In genomic region chr1:77273891-77274290, GRCh38 we compare ENCODE assay signal across 19 cellular contexts. TPM values are rescaled to one million over a fixed set of nuclear protein-coding genes. Genes with fewer than 3 reads are reported as not detected.
DNase-seq lines count a peak whose midpoint lies in the region; ATAC-seq, FAIRE-seq and TF ChIP-seq lines count a peak whose summit lies in the region.
"Had no signal": no experiment of that assay in that cellular context is flagged by ENCODE, and none has a peak within 500 bp of the region (broad histone marks: within the 10 kb centered on the region; RNA-seq: fewer than 3 reads in every experiment).

No MANE protein-coding gene starts in this region.

- FAIRE-seq in HepG2 (lab: Jason Lieb, UNC) = no peak
- FAIRE-seq: GM18507 had no signal

- no peak overlapping the region for H3K4me2 ChIP-seq in HepG2 (ENCODE audit: low read depth, low read length)
- H3K4me2 ChIP-seq: KMS-11 had no signal

- H3K27me3 ChIP-seq in HepG2 (ENCODE audit: control insufficient read depth in 1 of 2, insufficient read depth in 2 of 2, low read length in 2 of 2) = peaks cover 0 to 11% of the 10 kb centered on the region in 2 experiments; a peak in 1 of 5 replicates
- H3K27me3 ChIP-seq in right lobe of liver = no peaks in the 10 kb centered on the region
- H3K27me3 ChIP-seq in ovary = no peaks in the 10 kb centered on the region
- H3K27me3 ChIP-seq: MG63, SJSA1 had no signal

- H3K36me3 ChIP-seq in HepG2 (replicated peaks in 1 of 2; ENCODE audit: control insufficient read depth in 1 of 2, insufficient read depth in 2 of 2, low read length in 2 of 2) (no peaks in the 10 kb centered on the region), right lobe of liver (no peaks in the 10 kb centered on the region), ovary (no peaks in the 10 kb centered on the region)
- H3K36me3 ChIP-seq: MG63, SJSA1 had no signal

- in situ Hi-C loops in HepG2 (cut with HindIII; ENCODE audit: extremely low pct_ligation_motif_present, low pct_unique_long_range_greater_than_20kb) = no loop called here

- intact Hi-C loops in HepG2 (cut with micrococcal nuclease; ENCODE audit: unreplicated experiment) (no loop called here), right lobe of liver (cut with DNase I) (no loop called here), ovary (cut with DNase I) (no loop called here)

- no peak for TF ChIP-seq CTCF in HepG2 (CRISPR knock-in tag; IDR thresholded peaks at IDR 0.05)
- no peak for TF ChIP-seq CTCF in right lobe of liver (IDR thresholded peaks at IDR 0.05)
- TF ChIP-seq CTCF in ovary (IDR thresholded peaks at IDR 0.05) = no peak

- BruUV-seq in HepG2 (replicated peaks; lab: Mats Ljungman, UMichigan) = no TSS peak

- H3K27ac ChIP-seq in HepG2 (ENCODE audit: extremely low read length, insufficient read depth, low read length) (no peak overlapping the region), right lobe of liver (no peak overlapping the region), ovary (no peak overlapping the region)
- H3K27ac ChIP-seq: KMS-11, SJSA1 had no signal

- TF ChIP-seq RAD21 in HepG2 (CRISPR knock-in tag; IDR thresholded peaks at IDR 0.05) = no peak

- H3K9ac ChIP-seq in HepG2 (ENCODE audit: insufficient read depth, low read depth, low read length) = no peak overlapping the region
- H3K9ac ChIP-seq: KMS-11 had no signal

- H3K9me3 ChIP-seq in HepG2 (ENCODE audit: low read length) (no peaks in the 10 kb centered on the region), right lobe of liver (no peaks in the 10 kb centered on the region), ovary (no peaks in the 10 kb centered on the region)
- H3K9me3 ChIP-seq: Caco-2, MG63, SJSA1 had no signal

- H2AFZ ChIP-seq in HepG2 (ENCODE audit: low read length) = no peak overlapping the region

- H4K20me1 ChIP-seq in HepG2 (ENCODE audit: insufficient read depth, low read length) = no peaks in the 10 kb centered on the region

- no peaks in the 10 kb centered on the region for H3K79me2 ChIP-seq in HepG2 (ENCODE audit: insufficient read depth, low read length)

- CTCF ChIA-PET in HepG2 (lab: Yijun Ruan, JAX; ENCODE audit: low intra/inter-chr PET ratio, low total read pairs) = no interaction called here

- TF ChIP-seq POLR2A in HepG2 (IDR thresholded peaks at IDR 0.05; ENCODE audit: insufficient read depth in 1 of 2, low read depth in 2 of 2, low read length in 2 of 2) = no peak
- TF ChIP-seq POLR2A in right lobe of liver (IDR thresholded peaks at IDR 0.05) = no peak
- no peak for TF ChIP-seq POLR2A in ovary (IDR thresholded peaks at IDR 0.05)

- ATAC-seq in HepG2 = no peak
- ATAC-seq in right lobe of liver = no peak
- no peak for ATAC-seq in HG03108 (IDR thresholded peaks at IDR 0.05; ENCODE audit: unreplicated experiment)
- ATAC-seq in HG02678 (IDR thresholded peaks at IDR 0.05; ENCODE audit: unreplicated experiment) = no peak
- ATAC-seq: PC-3 had no signal

- no peak for DNase-seq in HepG2 (ENCODE audit: low spot score)
- DNase-seq in right lobe of liver = no peak
- peak; percentile 67 for DNase-seq in amniotic epithelial cell (ENCODE audit: low read depth)
- peak; percentile 67 for DNase-seq in fibroblast of peridontal ligament (ENCODE audit: extremely low read depth)
- no peak for DNase-seq in NCI-H1417 (lab: John Stamatoyannopoulos, UW)
- DNase-seq in ovary = no peak
- DNase-seq: Caco-2; MG63; NCI-H1436; NCI-H2081; NCI-H226; NCI-H526 treated with DMSO at 0.1 percent for 48 hours; NK-92 treated with Interleukin-12 subunit alpha and Interleukin-12 subunit beta, amount 100 ng/mL, for 24 hours; PC-3 had no signal

- H3K4me1 ChIP-seq in HepG2 (ENCODE audit: insufficient read depth, low read length) (no peaks in the 10 kb centered on the region), right lobe of liver (no peaks in the 10 kb centered on the region), ovary (ENCODE audit: insufficient read depth) (no peaks in the 10 kb centered on the region)
- H3K4me1 ChIP-seq: Caco-2, SJSA1 had no signal

- POLR2A ChIA-PET in HepG2 (lab: Yijun Ruan, JAX) = no interaction called here

- TF ChIP-seq EP300 in HepG2 (IDR thresholded peaks at IDR 0.05; ENCODE audit: low read depth in 2 of 2, low read length in 2 of 2) (no peak), HepG2 (CRISPR knock-in tag; IDR thresholded peaks at IDR 0.05; ENCODE audit: borderline replicate concordance) (no peak), ovary (IDR thresholded peaks at IDR 0.05) (no peak)

- H3K4me3 ChIP-seq in HepG2 (replicated peaks in 1 of 3; ENCODE audit: insufficient read depth in 1 of 3, low read depth in 2 of 3, low read length in 3 of 3) = no peak overlapping the region
- no peak overlapping the region for H3K4me3 ChIP-seq in right lobe of liver
- H3K4me3 ChIP-seq in ovary = no peak overlapping the region
- H3K4me3 ChIP-seq: MG63, SJSA1 had no signal

TF ChIP-seq in HepG2, 621 proteins besides CTCF, POLR2A, EP300 and RAD21:
- TF ChIP-seq SMYD3 (CRISPR knock-in tag; IDR thresholded peaks at IDR 0.05) (no peak), CEBPB (IDR thresholded peaks at IDR 0.05; ENCODE audit: borderline replicate concordance, low read depth, low read length) (peak; percentile 70; the same call in 1 of the 2 replicates), POLR2G (IDR thresholded peaks at IDR 0.05; ENCODE audit: low read depth, low read length) (no peak)

RNA-seq across cellular contexts. Expression of gene AK5, which starts 7.9 kb away (rescaled TPM):
- total RNA-seq in HepG2 (2016; rRNA removed; fragmentation: Illumina TruSeq; extraction: Trizol) (not detected in 2 replicates), right lobe of liver (under 1 TPM in 2 of 6 experiments, not detected in 4; 0.47 to 0.53 TPM), ovary (1 to 10 TPM in 1 of 7 donors, under 1 TPM in 4, not detected in 2; 0.45 to 1.3 (median 0.82) TPM)
- total RNA-seq in HepG2 (2016; cell fraction: cytosol; rRNA removed; fragmentation: Illumina TruSeq; extraction: Trizol; ENCODE audit: low read depth) = not detected in 2 replicates
- not detected in 2 replicates for total RNA-seq in HepG2 (2016; cell fraction: insoluble cytoplasmic fraction; rRNA removed; fragmentation: Illumina TruSeq; extraction: Trizol)
- not detected in 2 replicates for total RNA-seq in HepG2 (2016; cell fraction: membrane; rRNA removed; fragmentation: Illumina TruSeq; extraction: Trizol)
- total RNA-seq in HepG2 (2016; cell fraction: nucleus; rRNA removed; fragmentation: Illumina TruSeq; extraction: Trizol) = not detected in 2 replicates
- polyA plus RNA-seq in HepG2 (2011; rRNA removed) (not detected in 2 replicates), ovary (1 to 10 TPM in 1 of 2 donors, under 1 TPM in 1; 0.50 to 3.5 TPM)
- not detected in 2 replicates for polyA plus RNA-seq in HepG2 (2011; cell fraction: cytosol; rRNA removed)
- polyA plus RNA-seq in HepG2 (2011; cell fraction: nucleus; rRNA removed) = not detected in 2 replicates
- polyA plus RNA-seq in HepG2 (2012) = not detected in 2 replicates
- polyA plus RNA-seq in HepG2 (2016; cell fraction: cytosol; fragmentation: Illumina TruSeq; extraction: Trizol; ENCODE audit: low read depth) = not detected in 2 replicates
- not detected in 2 replicates for polyA plus RNA-seq in HepG2 (2016; cell fraction: insoluble cytoplasmic fraction; fragmentation: Illumina TruSeq; extraction: Trizol; ENCODE audit: low read depth)
- not detected in 2 replicates for polyA plus RNA-seq in HepG2 (2016; cell fraction: membrane; fragmentation: Illumina TruSeq; extraction: Trizol; ENCODE audit: low read depth)
- not detected in 2 replicates for polyA plus RNA-seq in HepG2 (2016; cell fraction: nucleus; fragmentation: Illumina TruSeq; extraction: Trizol; ENCODE audit: insufficient read depth, low read depth)
- not detected in 2 replicates for polyA minus RNA-seq in HepG2 (2011; rRNA and poly(A)+ RNA removed; ENCODE audit: low replicate concordance)
- polyA minus RNA-seq in HepG2 (2011; cell fraction: cytosol; rRNA and poly(A)+ RNA removed) = not detected in 2 replicates
- polyA minus RNA-seq in HepG2 (2011; cell fraction: nucleus; rRNA and poly(A)+ RNA removed) = not detected in 2 replicates
- total RNA-seq: Caco-2 had no signal

RNA-seq across cellular contexts. Expression of gene PIGK, which starts 54.7 kb away (rescaled TPM):
- 23.7 and 38.5 TPM in 2 replicates for total RNA-seq in HepG2 (2016; rRNA removed; fragmentation: Illumina TruSeq; extraction: Trizol)
- total RNA-seq in HepG2 (2016; cell fraction: cytosol; rRNA removed; fragmentation: Illumina TruSeq; extraction: Trizol; ENCODE audit: low read depth) = 4.1 and 4.5 TPM in 2 replicates
- 22.5 and 37.7 TPM in 2 replicates for total RNA-seq in HepG2 (2016; cell fraction: insoluble cytoplasmic fraction; rRNA removed; fragmentation: Illumina TruSeq; extraction: Trizol)
- total RNA-seq in HepG2 (2016; cell fraction: membrane; rRNA removed; fragmentation: Illumina TruSeq; extraction: Trizol) = 5.2 and 7.3 TPM in 2 replicates
- 29.6 and 33.3 TPM in 2 replicates for total RNA-seq in HepG2 (2016; cell fraction: nucleus; rRNA removed; fragmentation: Illumina TruSeq; extraction: Trizol)
- polyA plus RNA-seq in HepG2 (2011; rRNA removed) = 9.7 and 14.7 TPM in 2 replicates
- polyA plus RNA-seq in HepG2 (2011; cell fraction: cytosol; rRNA removed) = 7.3 and 9.0 TPM in 2 replicates
- polyA plus RNA-seq in HepG2 (2011; cell fraction: nucleus; rRNA removed) = 1.7 and 2.8 TPM in 2 replicates
- 13.6 and 18.9 TPM in 2 replicates for polyA plus RNA-seq in HepG2 (2012)
- 1.3 and 1.6 TPM in 2 replicates for polyA plus RNA-seq in HepG2 (2016; cell fraction: cytosol; fragmentation: Illumina TruSeq; extraction: Trizol; ENCODE audit: low read depth)
- polyA plus RNA-seq in HepG2 (2016; cell fraction: insoluble cytoplasmic fraction; fragmentation: Illumina TruSeq; extraction: Trizol; ENCODE audit: low read depth) = 18.6 and 19.0 TPM in 2 replicates
- polyA plus RNA-seq in HepG2 (2016; cell fraction: membrane; fragmentation: Illumina TruSeq; extraction: Trizol; ENCODE audit: low read depth) = 1.9 and 3.0 TPM in 2 replicates
- 29.3 and 33.8 TPM in 2 replicates for polyA plus RNA-seq in HepG2 (2016; cell fraction: nucleus; fragmentation: Illumina TruSeq; extraction: Trizol; ENCODE audit: insufficient read depth, low read depth)
- polyA minus RNA-seq in HepG2 (2011; rRNA and poly(A)+ RNA removed; ENCODE audit: low replicate concordance) = 13.6 and 15.1 TPM in 2 replicates
- polyA minus RNA-seq in HepG2 (2011; cell fraction: cytosol; rRNA and poly(A)+ RNA removed) = 20.0 and 25.9 TPM in 2 replicates
- polyA minus RNA-seq in HepG2 (2011; cell fraction: nucleus; rRNA and poly(A)+ RNA removed) = 11.1 and 11.3 TPM in 2 replicates
- 10 to 100 TPM; 13.4 to 19.1 (median 16.1) TPM for total RNA-seq in right lobe of liver
- 10 to 100 TPM; 12.8 to 26.1 (median 19.9) TPM for total RNA-seq in ovary
- polyA plus RNA-seq in ovary = 10 to 100 TPM; 11.1 to 34.7 TPM

Comparison
In these comparisons a context has a peak if more than half of its experiments do, and no peak if none do; other contexts are left out.
1. DNase-seq: peak in amniotic epithelial cell (single experiment) and fibroblast of peridontal ligament (single experiment); none in HepG2 (single experiment), right lobe of liver (0 of 3), NCI-H1417 (0 of 3) and ovary (0 of 5).